In the genomic region with DNA sequence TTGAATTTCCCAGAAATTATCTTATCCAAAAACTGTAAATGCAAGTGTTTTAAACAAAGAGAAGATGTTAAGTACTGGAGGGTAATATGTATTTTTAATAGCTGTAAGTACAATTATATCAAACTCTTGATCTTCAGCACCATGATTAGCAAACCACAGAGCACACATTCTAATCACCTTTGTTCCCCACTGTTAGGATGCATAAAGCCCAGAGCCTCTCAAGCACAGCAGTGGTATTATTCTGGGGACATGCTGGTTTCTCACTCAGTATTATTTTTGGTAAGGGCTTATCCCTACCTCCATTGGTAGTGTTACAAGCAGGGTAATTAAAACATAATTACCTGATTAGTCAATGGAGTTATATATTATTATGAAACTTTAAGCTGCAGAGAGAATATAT, we compare ENCODE assay signal across 24 cellular contexts. TPM values are rescaled to one million over a fixed set of nuclear protein-coding genes. Genes with fewer than 3 reads are reported as not detected.
"Had no signal": no experiment of that assay in that cellular context is flagged by ENCODE, and none has a peak within 500 bp of the region (broad histone marks: within the 10 kb centered on the region; RNA-seq: fewer than 3 reads in every experiment).

No MANE protein-coding gene starts in this region.

- H3K4me3 ChIP-seq: esophagus squamous epithelium, gastrocnemius medialis, heart right ventricle, left lung, lower lobe of right lung had no signal

- ATAC-seq: effector memory CD8-positive, alpha-beta T cell; esophagus mucosa; gastrocnemius medialis; heart right ventricle; left cardiac atrium; left lung; left ventricle myocardium superior; lower lobe of right lung; naive thymus-derived CD4-positive, alpha-beta T cell; natural killer cell had no signal

- H3K9me3 Mint-ChIP-seq: dendritic cell treated with granulocyte-macrophage colony-stimulating factor and Interleukin-4, amounts not matched to agents 40 ng/mL and 50 ng/mL, for 4 days; effector memory CD8-positive, alpha-beta T cell; endodermal cell; naive thymus-derived CD4-positive, alpha-beta T cell; natural killer cell had no signal

- H3K36me3 Mint-ChIP-seq: naive thymus-derived CD4-positive, alpha-beta T cell; natural killer cell had no signal

- H3K27ac Mint-ChIP-seq: dendritic cell treated with granulocyte-macrophage colony-stimulating factor and Interleukin-4, amounts not matched to agents 40 ng/mL and 50 ng/mL, for 4 days; effector memory CD8-positive, alpha-beta T cell; endodermal cell; naive thymus-derived CD4-positive, alpha-beta T cell; natural killer cell had no signal

- DNase-seq: cortex of kidney; effector CD8-positive, alpha-beta T cell; effector memory CD8-positive, alpha-beta T cell; endodermal cell; erythroblast; esophagus squamous epithelium; foreskin melanocyte; gastrocnemius medialis; glutamatergic neuron; head of caudate nucleus; heart right ventricle; hippocampal formation; left cardiac atrium; left lung; left ventricle myocardium superior; lower lobe of right lung; mesenchymal stem cell; midbrain; naive thymus-derived CD4-positive, alpha-beta T cell; natural killer cell had no signal

- H3K36me3 ChIP-seq: esophagus squamous epithelium, gastrocnemius medialis, heart right ventricle, left lung, lower lobe of right lung had no signal

- H3K4me1 ChIP-seq: esophagus squamous epithelium, gastrocnemius medialis, heart right ventricle, left lung, lower lobe of right lung had no signal

- H3K27ac ChIP-seq: epithelial cell of prostate, esophagus squamous epithelium, gastrocnemius medialis, heart right ventricle, left lung, lower lobe of right lung had no signal

- H3K4me1 Mint-ChIP-seq: naive thymus-derived CD4-positive, alpha-beta T cell; natural killer cell had no signal

- H3K27me3 ChIP-seq: gastrocnemius medialis, left lung had no signal

- H3K4me3 Mint-ChIP-seq: dendritic cell treated with granulocyte-macrophage colony-stimulating factor and Interleukin-4, amounts not matched to agents 40 ng/mL and 50 ng/mL, for 4 days; effector memory CD8-positive, alpha-beta T cell; endodermal cell; naive thymus-derived CD4-positive, alpha-beta T cell; natural killer cell had no signal

RNA-seq across cellular contexts. Expression of a gene that starts 41.7 kb away (rescaled TPM):
- total RNA-seq: naive thymus-derived CD4-positive, alpha-beta T cell had no signal
- polyA plus RNA-seq: keratinocyte; naive thymus-derived CD4-positive, alpha-beta T cell had no signal
